ENCODE assay signal across 28 cellular contexts in the genomic region with DNA sequence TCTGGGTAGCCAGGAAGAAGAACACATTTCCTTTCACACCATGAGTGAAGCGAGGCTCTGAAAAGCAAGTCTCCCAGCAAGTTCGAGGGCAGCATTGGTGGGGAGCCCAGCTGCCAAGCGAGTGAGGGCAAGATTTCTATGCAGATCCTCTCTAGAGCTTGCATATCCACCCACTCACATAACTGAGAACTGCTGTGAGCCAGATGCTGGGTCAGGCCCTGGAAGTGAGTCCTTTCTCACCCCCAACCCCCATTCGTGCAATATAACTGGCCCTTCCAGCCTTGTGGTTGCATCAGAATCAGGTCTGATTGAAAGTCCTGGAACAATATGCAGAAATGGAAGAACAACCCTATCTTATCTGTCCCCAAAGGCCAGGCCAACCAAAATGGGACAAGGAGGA.
"Had no signal": no experiment of that assay in that cellular context is flagged by ENCODE, and none has a peak within 500 bp of the region (broad histone marks: within the 10 kb centered on the region; RNA-seq: fewer than 3 reads in every experiment).

No MANE protein-coding gene starts in this region.

- H3K4me3 ChIP-seq: breast epithelium, gastroesophageal sphincter, hepatocyte, pancreas, psoas muscle, spleen, testis, transverse colon had no signal

- H3K4me2 ChIP-seq: hepatocyte had no signal

- ATAC-seq: activated naive CD8-positive, alpha-beta T cell treated with anti-CD3 and anti-CD28 coated beads, Interleukin-2, amount 50 U/mL, for 24 hours; activated T-cell treated with anti-CD3 and anti-CD28 coated beads, Interleukin-2, amount 50 U/mL, for 4 hours; activated T-helper 17 cell treated with anti-CD3 and anti-CD28 coated beads, Interleukin-2, amount 50 U/mL, for 72 hours; gastroesophageal sphincter; left colon; pancreas; psoas muscle; T-helper 17 cell had no signal

- H2AFZ ChIP-seq: hepatocyte had no signal

- H3K79me2 ChIP-seq: hepatocyte had no signal

- H3K27ac ChIP-seq: breast epithelium, gastroesophageal sphincter, hepatocyte, neutrophil, pancreas, psoas muscle, spleen, testis, transverse colon had no signal

- H3K4me1 ChIP-seq: breast epithelium, gastroesophageal sphincter, psoas muscle, spleen, testis, transverse colon had no signal

- H3K27me3 ChIP-seq: breast epithelium, gastroesophageal sphincter, hepatocyte, neutrophil, pancreas, testis, transverse colon had no signal

- H3K36me3 ChIP-seq: breast epithelium, gastroesophageal sphincter, neutrophil, pancreas, spleen, transverse colon had no signal

- H3K9me3 ChIP-seq: breast epithelium, neutrophil, pancreas, psoas muscle, spleen, testis, transverse colon had no signal

- DNase-seq: activated CD4-positive, alpha-beta memory T cell treated with anti-CD3 and anti-CD28 coated beads, Interleukin-2, amount 10 ng/mL, durations not matched to agents 7 days and 5 days; activated CD4-positive, alpha-beta T cell treated with anti-CD3 and anti-CD28 coated beads for 1 hour; activated CD4-positive, alpha-beta T cell treated with anti-CD3 and anti-CD28 coated beads, Interleukin-2, amount 10 ng/mL, durations not matched to agents 7 days and 5 days; activated gamma-delta T cell treated with Interleukin-2 at 50 U/mL for 16 hours; activated naive CD4-positive, alpha-beta T cell treated with anti-CD3 and anti-CD28 coated beads, Interleukin-2, amount 50 U/mL, for 16 hours; activated naive CD8-positive, alpha-beta T cell treated with anti-CD3 and anti-CD28 coated beads, Interleukin-2, amount 50 U/mL, for 24 hours; activated T-cell treated with anti-CD3 and anti-CD28 coated beads, Interleukin-2, amount 50 U/mL, for 4 hours; central memory CD4-positive, alpha-beta T cell; dermis blood vessel endothelial cell; effector CD8-positive, alpha-beta T cell; immature natural killer cell; kidney; left colon; naive B cell; nephron progenitor cell; pancreas; psoas muscle; spleen; stimulated activated CD4-positive, alpha-beta T cell treated with anti-CD3 and anti-CD28 coated beads, Interleukin-2, amount 100 ng/mL, for 48 hours; stimulated activated naive CD4-positive, alpha-beta T cell treated with Interleukin-2 at 50 U/mL for 16 hours; T-helper 17 cell; testis; transverse colon had no signal
